In the genomic region with DNA sequence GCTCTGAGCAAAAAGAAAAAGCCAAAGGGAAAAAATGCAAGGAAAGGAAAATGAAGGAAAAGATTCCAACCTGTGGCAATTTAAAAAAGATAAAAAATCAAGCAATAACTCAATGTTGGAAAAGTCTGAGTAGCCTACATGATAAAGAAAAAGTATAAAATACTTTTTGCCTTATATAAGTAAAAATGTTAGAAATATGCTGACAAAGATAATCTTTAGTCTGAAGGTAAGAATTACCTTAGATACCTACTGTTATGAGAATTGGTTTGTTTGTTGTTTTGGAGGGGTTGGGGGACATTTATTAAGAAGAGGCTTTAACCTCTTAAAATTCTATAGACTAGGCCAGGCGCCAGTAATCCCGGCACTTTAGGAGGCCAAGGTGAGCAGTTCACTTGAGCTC, we compare ENCODE assay signal across 19 cellular contexts. TPM values are rescaled to one million over a fixed set of nuclear protein-coding genes. Genes with fewer than 3 reads are reported as not detected.
DNase-seq lines count a peak whose midpoint lies in the region; ATAC-seq and TF ChIP-seq lines count a peak whose summit lies in the region.
"Had no signal": no experiment of that assay in that cellular context is flagged by ENCODE, and none has a peak within 500 bp of the region (broad histone marks: within the 10 kb centered on the region; RNA-seq: fewer than 3 reads in every experiment).

No MANE protein-coding gene starts in this region.

- H3K27me3 Mint-ChIP-seq in CD8-positive, alpha-beta T cell (ENCODE audit: low read depth): no peaks in the 10 kb centered on the region
- no peaks in the 10 kb centered on the region for H3K27me3 Mint-ChIP-seq in activated T-helper 17 cell treated with anti-CD3 and anti-CD28 coated beads, Interleukin-2, amount 50 U/mL, for 72 hours
- no peaks in the 10 kb centered on the region for H3K27me3 Mint-ChIP-seq in natural killer cell treated with Interleukin-12 subunit alpha and Interleukin-12 subunit beta and Interleukin-15 and Interleukin-18, amount 100 ng/mL, for 72 hours

- no peak overlapping the region for H3K4me3 ChIP-seq in CD8-positive, alpha-beta T cell (ENCODE audit: low read depth, low read length)
- H3K4me3 ChIP-seq: coronary artery, neural progenitor cell, uterus had no signal

- H3K4me1 Mint-ChIP-seq in CD8-positive, alpha-beta T cell (ENCODE audit: low read depth): peaks cover 27% of the 10 kb centered on the region
- peaks cover 9% of the 10 kb centered on the region for H3K4me1 Mint-ChIP-seq in activated T-helper 17 cell treated with anti-CD3 and anti-CD28 coated beads, Interleukin-2, amount 50 U/mL, for 72 hours
- H3K4me1 Mint-ChIP-seq in natural killer cell treated with Interleukin-12 subunit alpha and Interleukin-12 subunit beta and Interleukin-15 and Interleukin-18, amount 100 ng/mL, for 72 hours (ENCODE audit: low read depth in 2 of 2): peaks cover 52 to 54% of the 10 kb centered on the region in 2 donors

- TF ChIP-seq CTCF in 22Rv1 (IDR thresholded peaks at IDR 0.05): no peak
- TF ChIP-seq CTCF in CD8-positive, alpha-beta T cell (IDR thresholded peaks at IDR 0.05): no peak

- CTCF ChIA-PET in CD8-positive, alpha-beta T cell (lab: Charles Lee): interaction anchor here (1.3 to 1.7 kb wide), 3 partner anchors 10 to 187 kb away, joined by 4 to 7 read pairs (median 7); no protein-coding TSS in a partner anchor

- no peaks in the 10 kb centered on the region for H3K9me3 ChIP-seq in CD8-positive, alpha-beta T cell (ENCODE audit: low read length)
- H3K9me3 ChIP-seq: uterus had no signal

- peaks cover 92% of the 10 kb centered on the region for H3K36me3 Mint-ChIP-seq in CD8-positive, alpha-beta T cell
- H3K36me3 Mint-ChIP-seq in activated T-helper 17 cell treated with anti-CD3 and anti-CD28 coated beads, Interleukin-2, amount 50 U/mL, for 72 hours (ENCODE audit: low read depth): peaks cover 100% of the 10 kb centered on the region
- peaks cover 69% of the 10 kb centered on the region for H3K36me3 Mint-ChIP-seq in natural killer cell treated with Interleukin-12 subunit alpha and Interleukin-12 subunit beta and Interleukin-15 and Interleukin-18, amount 100 ng/mL, for 72 hours
- H3K36me3 Mint-ChIP-seq: brain, neural progenitor cell had no signal

- no peaks in the 10 kb centered on the region for H3K9me3 Mint-ChIP-seq in CD8-positive, alpha-beta T cell
- no peaks in the 10 kb centered on the region for H3K9me3 Mint-ChIP-seq in activated T-helper 17 cell treated with anti-CD3 and anti-CD28 coated beads, Interleukin-2, amount 50 U/mL, for 72 hours
- H3K9me3 Mint-ChIP-seq in natural killer cell treated with Interleukin-12 subunit alpha and Interleukin-12 subunit beta and Interleukin-15 and Interleukin-18, amount 100 ng/mL, for 72 hours: no peaks in the 10 kb centered on the region
- H3K9me3 Mint-ChIP-seq: brain, neural progenitor cell had no signal

- H3K27ac ChIP-seq in 22Rv1: peak overlapping the region; percentile 99
- H3K27ac ChIP-seq in CD8-positive, alpha-beta T cell (ENCODE audit: low read depth, low read length): no peak overlapping the region
- H3K27ac ChIP-seq: coronary artery, neural progenitor cell, uterus had no signal

- ATAC-seq in CD8-positive, alpha-beta T cell: no peak
- ATAC-seq in activated T-helper 17 cell treated with anti-CD3 and anti-CD28 coated beads, Interleukin-2, amount 50 U/mL, for 72 hours (replicated peaks): no peak
- no peak for ATAC-seq in natural killer cell treated with Interleukin-12 subunit alpha and Interleukin-12 subunit beta and Interleukin-15 and Interleukin-18, amount 100 ng/mL, for 72 hours
- ATAC-seq in GM18505 (IDR thresholded peaks at IDR 0.05; ENCODE audit: unreplicated experiment): no peak
- ATAC-seq in GM19397 (IDR thresholded peaks at IDR 0.05; ENCODE audit: unreplicated experiment): no peak
- ATAC-seq in Right ventricle myocardium superior (ENCODE audit: poor library complexity): no peak
- ATAC-seq in HG02840 (IDR thresholded peaks at IDR 0.05; ENCODE audit: low FRiP score, unreplicated experiment): no peak

- no peak overlapping the region for H3K4me3 Mint-ChIP-seq in CD8-positive, alpha-beta T cell
- H3K4me3 Mint-ChIP-seq in activated T-helper 17 cell treated with anti-CD3 and anti-CD28 coated beads, Interleukin-2, amount 50 U/mL, for 72 hours: no peak overlapping the region
- no peak overlapping the region for H3K4me3 Mint-ChIP-seq in natural killer cell treated with Interleukin-12 subunit alpha and Interleukin-12 subunit beta and Interleukin-15 and Interleukin-18, amount 100 ng/mL, for 72 hours
- H3K4me3 Mint-ChIP-seq: brain, neural progenitor cell had no signal

- intact Hi-C loops in CD8-positive, alpha-beta T cell (cut with DNase I, micrococcal nuclease): loop anchor here (2.0 kb wide), 2 partner anchors 14 to 16 kb away; no protein-coding TSS in a partner anchor
- intact Hi-C loops in Right ventricle myocardium superior (cut with DNase I): no loop called here

- H3K27me3 ChIP-seq in CD8-positive, alpha-beta T cell (ENCODE audit: insufficient read depth, low read length): no peaks in the 10 kb centered on the region
- H3K27me3 ChIP-seq: neural progenitor cell, uterus had no signal

- peak overlapping the region; percentile 55 for H3K27ac Mint-ChIP-seq in CD8-positive, alpha-beta T cell
- H3K27ac Mint-ChIP-seq in activated T-helper 17 cell treated with anti-CD3 and anti-CD28 coated beads, Interleukin-2, amount 50 U/mL, for 72 hours: peak overlapping the region; percentile 55
- H3K27ac Mint-ChIP-seq in natural killer cell treated with Interleukin-12 subunit alpha and Interleukin-12 subunit beta and Interleukin-15 and Interleukin-18, amount 100 ng/mL, for 72 hours: peak overlapping the region; percentile 12 to 87
- H3K27ac Mint-ChIP-seq: brain had no signal

- POLR2A ChIA-PET in CD8-positive, alpha-beta T cell (lab: Charles Lee): interaction anchor here (0.7 kb wide), 1 partner anchor 11 kb away, joined by 3 read pairs; no protein-coding TSS in a partner anchor

- DNase-seq in CD8-positive, alpha-beta T cell: no peak
- no peak for DNase-seq in natural killer cell treated with Interleukin-12 subunit alpha and Interleukin-12 subunit beta and Interleukin-15 and Interleukin-18, amount 100 ng/mL, for 72 hours (ENCODE audit: low spot score)
- DNase-seq in Right ventricle myocardium superior: no peak
- DNase-seq: activated naive CD4-positive, alpha-beta T cell treated with Interleukin-2 at 50 U/mL for 16 hours; NCI-H1930; stimulated activated naive CD4-positive, alpha-beta T cell; uterus had no signal

- TF ChIP-seq POLR2A in GM18505 (IDR thresholded peaks at IDR 0.05; ENCODE audit: borderline replicate concordance, extremely low read depth, insufficient read depth, insufficient read length): no peak

- H3K4me1 ChIP-seq in CD8-positive, alpha-beta T cell (ENCODE audit: insufficient read depth, low read length): no peaks in the 10 kb centered on the region
- H3K4me1 ChIP-seq: neural progenitor cell, uterus had no signal

- H3K36me3 ChIP-seq in CD8-positive, alpha-beta T cell (ENCODE audit: insufficient read depth, low read length): peaks cover 86% of the 10 kb centered on the region
- H3K36me3 ChIP-seq: neural progenitor cell, uterus had no signal

RNA-seq across cellular contexts. Expression of a gene that starts 29.7 kb away (rescaled TPM):
- not detected for total RNA-seq in CD8-positive, alpha-beta T cell
- not detected for total RNA-seq in activated T-helper 17 cell treated with anti-CD3 and anti-CD28 coated beads, Interleukin-2, amount 50 U/mL, for 72 hours
- not detected for total RNA-seq in natural killer cell treated with Interleukin-12 subunit alpha and Interleukin-12 subunit beta and Interleukin-15 and Interleukin-18, amount 100 ng/mL, for 72 hours
- total RNA-seq in Right ventricle myocardium superior: not detected
- total RNA-seq: G401; mammary epithelial cell; renal cortical epithelial cell; T-helper 2 cell treated with Interferon-gamma antibody and Interleukin-4, amounts not matched to agents 100 ng/mL and 5 ng/mL, for 36 hours had no signal

RNA-seq across cellular contexts. Expression of a gene that starts 47.5 kb away (rescaled TPM):
- total RNA-seq in CD8-positive, alpha-beta T cell: 100 to 1,000 TPM; 241 to 252 TPM
- total RNA-seq in activated T-helper 17 cell treated with anti-CD3 and anti-CD28 coated beads, Interleukin-2, amount 50 U/mL, for 72 hours: 100 to 1,000 TPM; 727 to 916 TPM
- 1,000 to 10,000 TPM in 1 of 2 donors, 100 to 1,000 TPM in 1; 844 to 1,356 TPM for total RNA-seq in natural killer cell treated with Interleukin-12 subunit alpha and Interleukin-12 subunit beta and Interleukin-15 and Interleukin-18, amount 100 ng/mL, for 72 hours
- 20.5 TPM for total RNA-seq in Right ventricle myocardium superior
- total RNA-seq: G401 had no signal

Comparison
In these comparisons a context has a peak if more than half of its experiments do, and no peak if none do; other contexts are left out.
1. RNA of a gene that starts 47.5 kb away (total RNA-seq): 844 to 1,356 TPM in natural killer cell treated with Interleukin-12 subunit alpha and Interleukin-12 subunit beta and Interleukin-15 and Interleukin-18, amount 100 ng/mL, for 72 hours, 727 to 916 TPM in activated T-helper 17 cell treated with anti-CD3 and anti-CD28 coated beads, Interleukin-2, amount 50 U/mL, for 72 hours and 241 to 252 TPM in CD8-positive, alpha-beta T cell; 20.5 TPM in Right ventricle myocardium superior (single experiment); every median in the first group is over 10 times any median in the second.
2. Peak in every context shown above with its lines, with median percentiles within 50 percentile points of each other: H3K27ac Mint-ChIP-seq.